1 cellular context compared by ENCODE assay signal in the genomic region with DNA sequence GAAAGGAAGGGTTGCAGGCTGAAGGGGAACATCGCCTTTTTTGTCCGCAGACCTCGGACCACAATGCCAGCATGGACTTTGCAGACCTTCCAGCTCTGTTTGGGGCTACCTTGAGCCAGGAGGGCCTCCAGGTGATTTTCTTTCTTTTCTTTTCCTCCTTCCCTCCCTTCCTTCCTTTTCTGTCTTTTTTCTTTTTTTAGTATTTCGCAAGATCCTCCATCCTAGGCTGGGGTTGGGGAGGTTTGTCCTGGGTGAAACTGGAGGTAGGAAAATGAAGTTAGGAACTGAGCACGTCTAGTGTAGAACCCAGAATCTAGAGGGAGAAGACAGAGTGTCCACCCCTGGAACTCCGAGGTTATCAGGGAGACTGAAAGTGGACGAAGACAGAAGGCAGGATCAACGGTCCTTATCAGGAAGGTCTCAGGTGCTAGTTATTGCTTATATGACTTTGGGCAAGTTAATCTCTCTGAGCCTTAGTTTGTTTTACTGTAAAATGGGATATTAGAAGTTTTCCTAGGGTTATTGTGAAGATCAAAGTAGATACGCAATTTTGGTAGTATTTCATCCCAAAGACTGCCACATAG.
TF ChIP-seq lines count a peak whose summit lies in the region.

No MANE protein-coding gene starts in this region.

TF ChIP-seq in HEK293, 187 proteins besides CTCF, POLR2A, EP300 and RAD21:
- TF ChIP-seq, protein P1, sequence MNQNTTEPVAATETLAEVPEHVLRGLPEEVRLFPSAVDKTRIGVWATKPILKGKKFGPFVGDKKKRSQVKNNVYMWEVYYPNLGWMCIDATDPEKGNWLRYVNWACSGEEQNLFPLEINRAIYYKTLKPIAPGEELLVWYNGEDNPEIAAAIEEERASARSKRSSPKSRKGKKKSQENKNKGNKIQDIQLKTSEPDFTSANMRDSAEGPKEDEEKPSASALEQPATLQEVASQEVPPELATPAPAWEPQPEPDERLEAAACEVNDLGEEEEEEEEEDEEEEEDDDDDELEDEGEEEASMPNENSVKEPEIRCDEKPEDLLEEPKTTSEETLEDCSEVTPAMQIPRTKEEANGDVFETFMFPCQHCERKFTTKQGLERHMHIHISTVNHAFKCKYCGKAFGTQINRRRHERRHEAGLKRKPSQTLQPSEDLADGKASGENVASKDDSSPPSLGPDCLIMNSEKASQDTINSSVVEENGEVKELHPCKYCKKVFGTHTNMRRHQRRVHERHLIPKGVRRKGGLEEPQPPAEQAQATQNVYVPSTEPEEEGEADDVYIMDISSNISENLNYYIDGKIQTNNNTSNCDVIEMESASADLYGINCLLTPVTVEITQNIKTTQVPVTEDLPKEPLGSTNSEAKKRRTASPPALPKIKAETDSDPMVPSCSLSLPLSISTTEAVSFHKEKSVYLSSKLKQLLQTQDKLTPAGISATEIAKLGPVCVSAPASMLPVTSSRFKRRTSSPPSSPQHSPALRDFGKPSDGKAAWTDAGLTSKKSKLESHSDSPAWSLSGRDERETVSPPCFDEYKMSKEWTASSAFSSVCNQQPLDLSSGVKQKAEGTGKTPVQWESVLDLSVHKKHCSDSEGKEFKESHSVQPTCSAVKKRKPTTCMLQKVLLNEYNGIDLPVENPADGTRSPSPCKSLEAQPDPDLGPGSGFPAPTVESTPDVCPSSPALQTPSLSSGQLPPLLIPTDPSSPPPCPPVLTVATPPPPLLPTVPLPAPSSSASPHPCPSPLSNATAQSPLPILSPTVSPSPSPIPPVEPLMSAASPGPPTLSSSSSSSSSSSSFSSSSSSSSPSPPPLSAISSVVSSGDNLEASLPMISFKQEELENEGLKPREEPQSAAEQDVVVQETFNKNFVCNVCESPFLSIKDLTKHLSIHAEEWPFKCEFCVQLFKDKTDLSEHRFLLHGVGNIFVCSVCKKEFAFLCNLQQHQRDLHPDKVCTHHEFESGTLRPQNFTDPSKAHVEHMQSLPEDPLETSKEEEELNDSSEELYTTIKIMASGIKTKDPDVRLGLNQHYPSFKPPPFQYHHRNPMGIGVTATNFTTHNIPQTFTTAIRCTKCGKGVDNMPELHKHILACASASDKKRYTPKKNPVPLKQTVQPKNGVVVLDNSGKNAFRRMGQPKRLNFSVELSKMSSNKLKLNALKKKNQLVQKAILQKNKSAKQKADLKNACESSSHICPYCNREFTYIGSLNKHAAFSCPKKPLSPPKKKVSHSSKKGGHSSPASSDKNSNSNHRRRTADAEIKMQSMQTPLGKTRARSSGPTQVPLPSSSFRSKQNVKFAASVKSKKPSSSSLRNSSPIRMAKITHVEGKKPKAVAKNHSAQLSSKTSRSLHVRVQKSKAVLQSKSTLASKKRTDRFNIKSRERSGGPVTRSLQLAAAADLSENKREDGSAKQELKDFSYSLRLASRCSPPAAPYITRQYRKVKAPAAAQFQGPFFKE (tag by site-specific recombination; IDR thresholded peaks at IDR 0.05; ENCODE audit: borderline replicate concordance), result no peak
- TF ChIP-seq ZNF366 (tag by site-specific recombination; conservative IDR thresholded peaks at IDR 0.05), result peak; percentile 75
- TF ChIP-seq MZF1 (tag by site-specific recombination; IDR thresholded peaks at IDR 0.05; ENCODE audit: borderline replicate concordance), result no peak
- no peak for TF ChIP-seq ZSCAN23 (tag by site-specific recombination; IDR thresholded peaks at IDR 0.05)
- TF ChIP-seq ZNF37A (tag by site-specific recombination; IDR thresholded peaks at IDR 0.05), result no peak
- TF ChIP-seq ZNF785 (tag by site-specific recombination; IDR thresholded peaks at IDR 0.05), result no peak
- no peak for TF ChIP-seq ZSCAN16 (tag by site-specific recombination; IDR thresholded peaks at IDR 0.05)
- TF ChIP-seq ZIC2 (tag by site-specific recombination; IDR thresholded peaks at IDR 0.05), result no peak
- TF ChIP-seq ZNF223 (tag by site-specific recombination; IDR thresholded peaks at IDR 0.05), result no peak
- TF ChIP-seq, protein P2, sequence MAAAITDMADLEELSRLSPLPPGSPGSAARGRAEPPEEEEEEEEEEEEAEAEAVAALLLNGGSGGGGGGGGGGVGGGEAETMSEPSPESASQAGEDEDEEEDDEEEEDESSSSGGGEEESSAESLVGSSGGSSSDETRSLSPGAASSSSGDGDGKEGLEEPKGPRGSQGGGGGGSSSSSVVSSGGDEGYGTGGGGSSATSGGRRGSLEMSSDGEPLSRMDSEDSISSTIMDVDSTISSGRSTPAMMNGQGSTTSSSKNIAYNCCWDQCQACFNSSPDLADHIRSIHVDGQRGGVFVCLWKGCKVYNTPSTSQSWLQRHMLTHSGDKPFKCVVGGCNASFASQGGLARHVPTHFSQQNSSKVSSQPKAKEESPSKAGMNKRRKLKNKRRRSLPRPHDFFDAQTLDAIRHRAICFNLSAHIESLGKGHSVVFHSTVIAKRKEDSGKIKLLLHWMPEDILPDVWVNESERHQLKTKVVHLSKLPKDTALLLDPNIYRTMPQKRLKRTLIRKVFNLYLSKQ (tag by site-specific recombination; IDR thresholded peaks at IDR 0.05; ENCODE audit: borderline replicate concordance), result no peak
- TF ChIP-seq ZNF335 (tag by site-specific recombination; conservative IDR thresholded peaks at IDR 0.05), result no peak
- peak; percentile 23; the same call in 1 of the 2 replicates for TF ChIP-seq PRDM1 (tag by site-specific recombination; IDR thresholded peaks at IDR 0.05)
- 0 out of 2 replicates have a peak, but pooled peaks have one; percentile 3 for TF ChIP-seq ZNF473 (tag by site-specific recombination; IDR thresholded peaks at IDR 0.05)
- TF ChIP-seq ZNF626 (tag by site-specific recombination; IDR thresholded peaks at IDR 0.05), result no peak
